Comparison of ENCODE assay signal across 28 cellular contexts in genomic region chr20:34967421-34967820, GRCh38. TPM values are rescaled to one million over a fixed set of nuclear protein-coding genes. Genes with fewer than 3 reads are reported as not detected.
"Had no signal": no experiment of that assay in that cellular context is flagged by ENCODE, and none has a peak within 500 bp of the region (broad histone marks: within the 10 kb centered on the region; RNA-seq: fewer than 3 reads in every experiment).

No MANE protein-coding gene starts in this region.

- H3K4me3 ChIP-seq: colonic mucosa, esophagus squamous epithelium, gastrocnemius medialis, heart right ventricle, left lung, lower lobe of right lung, mucosa of descending colon had no signal

- H3K36me3 ChIP-seq: colonic mucosa, esophagus squamous epithelium, gastrocnemius medialis, heart right ventricle, left lung, lower lobe of right lung had no signal

- DNase-seq: colonic mucosa; cortex of kidney; effector CD8-positive, alpha-beta T cell; effector memory CD8-positive, alpha-beta T cell; endodermal cell; erythroblast; esophagus squamous epithelium; foreskin fibroblast; foreskin melanocyte; gastrocnemius medialis; glutamatergic neuron; head of caudate nucleus; heart right ventricle; hypothalamus; immature natural killer cell; islet precursor cell; kidney; left cardiac atrium; left ventricle myocardium superior; lower lobe of right lung; mesenchymal stem cell; mucosa of descending colon had no signal

- H3K27ac ChIP-seq: colonic mucosa, epithelial cell of prostate, esophagus squamous epithelium, left lung, lower lobe of right lung had no signal

- H3K4me1 ChIP-seq: colonic mucosa, esophagus squamous epithelium, left lung, lower lobe of right lung had no signal

- ATAC-seq: effector memory CD8-positive, alpha-beta T cell; gastrocnemius medialis; left cardiac atrium; left lung; left ventricle myocardium superior; lower lobe of right lung; mucosa of descending colon had no signal

- FAIRE-seq: endometrium, kidney had no signal

- H3K27me3 ChIP-seq: colonic mucosa, esophagus squamous epithelium, gastrocnemius medialis, heart right ventricle, left lung had no signal

- H3K9me3 ChIP-seq: colonic mucosa, esophagus squamous epithelium, gastrocnemius medialis, heart right ventricle, left lung, lower lobe of right lung, mucosa of descending colon had no signal

RNA-seq across cellular contexts. Expression of gene MYH7B, which starts 11.8 kb away (rescaled TPM):
- total RNA-seq: dermis microvascular lymphatic vessel endothelial cell, esophagus mucosa, glomerular endothelial cell had no signal
- polyA plus RNA-seq: immature natural killer cell had no signal
